ENCODE assay signal across 8 cellular contexts in the genomic region with DNA sequence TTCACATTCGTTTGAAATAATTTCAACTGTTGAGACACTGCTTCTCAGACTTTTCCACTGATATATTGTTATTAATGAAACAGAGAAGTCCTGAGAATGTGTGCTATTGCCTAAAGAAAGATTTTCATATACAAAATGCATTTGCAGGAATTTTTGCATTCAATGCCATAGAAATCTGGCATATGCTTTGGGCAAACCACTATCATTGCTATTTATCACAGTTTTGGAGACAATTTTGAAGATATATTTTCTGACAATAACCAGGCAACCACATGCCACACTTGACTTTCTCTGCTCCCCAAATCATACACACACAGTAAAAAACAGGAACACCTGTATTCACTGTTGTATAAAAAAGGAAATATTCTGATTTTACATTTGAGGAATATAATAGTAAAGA.
"Had no signal": no experiment of that assay in that cellular context is flagged by ENCODE, and none has a peak within 500 bp of the region (broad histone marks: within the 10 kb centered on the region; RNA-seq: fewer than 3 reads in every experiment).

No MANE protein-coding gene starts in this region.

- H3K27ac Mint-ChIP-seq: GM23338, HFFc6 had no signal

- H3K4me3 ChIP-seq: GM23248, GM23338, HAP-1 had no signal

- H3K9me3 ChIP-seq: HAP-1 had no signal

- H3K4me2 ChIP-seq: GM23338 had no signal

- H3K9me3 Mint-ChIP-seq: GM23338 had no signal

- H3K4me3 Mint-ChIP-seq: GM23338, HFFc6 had no signal

- DNase-seq: GM23248, GOT3, H7, HCEC 1CT, HFFc6 had no signal

- ATAC-seq: GM23338, HCT116 had no signal

- H3K4me1 Mint-ChIP-seq: GM23338 had no signal

- H3K27ac ChIP-seq: GM23248 had no signal

- H3K4me1 ChIP-seq: HAP-1 had no signal

- H2AFZ ChIP-seq: GM23248, GM23338 had no signal

- H3K36me3 ChIP-seq: HAP-1 had no signal

- H3K9ac ChIP-seq: GM23248 had no signal
